18 cellular contexts compared by ENCODE assay signal in the genomic region with DNA sequence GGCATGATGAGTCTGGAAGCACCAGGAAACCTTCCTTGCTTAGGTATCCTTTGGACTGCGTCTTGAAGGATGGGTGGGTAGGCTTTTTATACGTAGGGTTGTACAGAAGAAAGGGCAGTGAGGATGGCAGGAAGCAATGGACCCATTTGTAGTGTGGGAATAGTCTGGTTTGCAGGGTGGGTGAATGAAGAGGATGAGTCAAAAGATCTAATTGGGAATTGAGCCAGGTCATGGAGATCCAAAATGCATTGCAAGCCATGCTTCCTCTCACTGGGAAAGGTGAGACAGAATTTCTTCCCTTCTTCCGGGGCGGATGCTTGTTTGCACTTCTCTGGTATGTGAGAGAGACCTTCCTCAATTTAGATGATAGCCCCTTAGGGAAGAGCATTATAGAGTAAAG. TPM values are rescaled to one million over a fixed set of nuclear protein-coding genes. Genes with fewer than 3 reads are reported as not detected.
A peak's percentile ranks its signal among the peaks of the same experiment; 100 is the strongest.
DNase-seq lines count a peak whose midpoint lies in the region; ATAC-seq and TF ChIP-seq lines count a peak whose summit lies in the region.
"Had no signal": no experiment of that assay in that cellular context is flagged by ENCODE, and none has a peak within 500 bp of the region (broad histone marks: within the 10 kb centered on the region; RNA-seq: fewer than 3 reads in every experiment).

No MANE protein-coding gene starts in this region.

- H3K4me3 ChIP-seq in GM23248 (no peak overlapping the region), esophagus squamous epithelium (no peak overlapping the region), stomach (no peak overlapping the region), mucosa of descending colon (no peak overlapping the region)

- H2AFZ ChIP-seq in GM23248, result no peak overlapping the region

- no peak for TF ChIP-seq CTCF in esophagus squamous epithelium (IDR thresholded peaks at IDR 0.05)
- TF ChIP-seq CTCF in stomach (IDR thresholded peaks at IDR 0.05), result no peak
- no peak for TF ChIP-seq CTCF in mucosa of descending colon (IDR thresholded peaks at IDR 0.05)

- H3K9ac ChIP-seq in GM23248, result no peak overlapping the region

- 97 to 98% methylated on average over 4 of the region's 4 CpGs for WGBS in GM23248 (ENCODE audit: low coverage in 1 of 2, low lambda C conversion rate in 2 of 2, missing lambda C conversion rate in 2 of 2), 2 experiments
- 54 to 66% methylated on average over 4 of the region's 4 CpGs for WGBS in esophagus squamous epithelium, 2 donors
- WGBS in stomach, 5 donors, result 87 to 96% (median 91%) methylated on average over 4 of the region's 4 CpGs

- H3K9me3 ChIP-seq in GM23248 (ENCODE audit: low read depth), result no peaks in the 10 kb centered on the region
- no peaks in the 10 kb centered on the region for H3K9me3 ChIP-seq in esophagus squamous epithelium
- no peaks in the 10 kb centered on the region for H3K9me3 ChIP-seq in stomach
- no peaks in the 10 kb centered on the region for H3K9me3 ChIP-seq in mucosa of descending colon

- H3K9me2 ChIP-seq in GM23248 (ENCODE audit: insufficient read depth), result no peaks in the 10 kb centered on the region

- DNase-seq in GM23248, result peak; percentile 32
- DNase-seq in NCI-H748 (lab: John Stamatoyannopoulos, UW; ENCODE audit: unreplicated experiment), result peak; percentile 68
- no peak for DNase-seq in esophagus squamous epithelium (lab: John Stamatoyannopoulos, UW)
- DNase-seq in stomach, result no peak
- DNase-seq in NCI-H2107 (lab: John Stamatoyannopoulos, UW), result no peak
- DNase-seq in mucosa of descending colon, result no peak
- DNase-seq: activated CD8-positive, alpha-beta T cell treated with anti-CD3 and anti-CD28 coated beads for 36 hours; activated T-cell treated with anti-CD3 and anti-CD28 coated beads, Interleukin-2, amount 50 U/mL, for 1 hour; caudate nucleus; DND-41; NCI-H187; NCI-H446; stimulated activated CD4-positive, alpha-beta T cell treated with anti-CD3 and anti-CD28 coated beads, Interleukin-1b, Interleukin-23, amount 100 ng/mL, for 48 hours had no signal

- H3K27ac ChIP-seq in GM23248 (no peak overlapping the region), esophagus squamous epithelium (peak overlapping the region in 3 of 4 donors; percentile 1 to 41 (median 6)), stomach (peak overlapping the region in 4 of 5 donors; percentile 11 to 62 (median 50))
- H3K27ac ChIP-seq: HL-60 had no signal

- H3K27me3 ChIP-seq in GM23248 (replicated peaks; ENCODE audit: insufficient read depth) (no peaks in the 10 kb centered on the region), esophagus squamous epithelium (no peaks in the 10 kb centered on the region), stomach (no peaks in the 10 kb centered on the region)

- in situ Hi-C loops in GM23248 (cut with MboI), result no loop called here

- no peaks in the 10 kb centered on the region for H4K20me1 ChIP-seq in GM23248 (ENCODE audit: insufficient read depth)

- H3K79me2 ChIP-seq in GM23248 (ENCODE audit: insufficient read depth), result peaks cover 97% of the 10 kb centered on the region

- H3K36me3 ChIP-seq in GM23248 (ENCODE audit: low read depth), result no peaks in the 10 kb centered on the region
- H3K36me3 ChIP-seq in esophagus squamous epithelium, result no peaks in the 10 kb centered on the region
- H3K36me3 ChIP-seq in stomach, result no peaks in the 10 kb centered on the region
- no peaks in the 10 kb centered on the region for H3K36me3 ChIP-seq in mucosa of descending colon (ENCODE audit: low read depth)

- TF ChIP-seq POLR2A in esophagus squamous epithelium (IDR thresholded peaks at IDR 0.05), result no peak
- no peak for TF ChIP-seq POLR2A in stomach (IDR thresholded peaks at IDR 0.05)

- H3K4me1 ChIP-seq in GM23248 (ENCODE audit: insufficient read depth), result peaks cover 6% of the 10 kb centered on the region
- H3K4me1 ChIP-seq in esophagus squamous epithelium, result peaks cover 6 to 44% (median 12%) of the 10 kb centered on the region in 3 donors
- H3K4me1 ChIP-seq in stomach, result peaks cover 20 to 58% (median 34%) of the 10 kb centered on the region in 4 donors
- H3K4me1 ChIP-seq in mucosa of descending colon (ENCODE audit: low read depth), result peaks cover 6% of the 10 kb centered on the region

- peaks cover 8% of the 10 kb centered on the region for H3F3A ChIP-seq in GM23248 (ENCODE audit: insufficient read depth)

- no peak overlapping the region for H3K4me2 ChIP-seq in GM23248 (ENCODE audit: unreplicated experiment)

- TF ChIP-seq EP300 in stomach (IDR thresholded peaks at IDR 0.05), result no peak

- ATAC-seq in GM21390 (IDR thresholded peaks at IDR 0.05; ENCODE audit: unreplicated experiment) (no peak), mucosa of descending colon (no peak)
- ATAC-seq: activated CD4-positive, CD25-positive, alpha-beta regulatory T cell treated with anti-CD3 and anti-CD28 coated beads, Interleukin-2, amount 50 U/mL, for 24 hours; activated CD8-positive, alpha-beta T cell treated with anti-CD3 and anti-CD28 coated beads for 36 hours; SK-N-SH treated with all-trans-retinoic acid at 6 μM for 48 hours; stimulated activated memory B cell treated with anti-CD40 and anti-IgM and Interleukin-4, amounts not matched to agents 10 μg/mL and 1 μg/mL and 100 μg/mL, for 72 hours had no signal

- intact Hi-C loops in esophagus squamous epithelium (cut with DNase I), result no loop called here
- intact Hi-C loops in stomach (cut with DNase I; ENCODE audit: low total_unique reads), result no loop called here
- intact Hi-C loops in mucosa of descending colon (cut with DNase I, micrococcal nuclease), result no loop called here

RNA-seq across cellular contexts. Expression of a gene that starts 10.1 kb away (rescaled TPM):
- 30.5 and 33.8 TPM in 2 replicates for total RNA-seq in GM23248 (2014; rRNA removed; shearing (Covaris generic))
- 11.4 and 12.5 TPM in 2 replicates for polyA plus RNA-seq in GM23248 (2016; fragmentation: Nextera tagmentation; extraction: Ambion mirVana)
- 10 to 100 TPM; 12.4 to 24.0 (median 15.9) TPM for total RNA-seq in esophagus squamous epithelium
- 100 to 1,000 TPM in 2 of 5 donors, 10 to 100 TPM in 3; 19.7 to 147 (median 90.0) TPM for total RNA-seq in stomach
- polyA plus RNA-seq in stomach, result 10 to 100 TPM; 10.7 to 24.9 (median 21.7) TPM
- total RNA-seq in mucosa of descending colon, result 10 to 100 TPM; 40.1 to 76.0 (median 45.9) TPM

Comparison
In these comparisons a context has a peak if more than half of its experiments do, and no peak if none do; other contexts are left out.
1. DNase-seq: peak in GM23248 (single experiment) and NCI-H748 (single experiment); none in esophagus squamous epithelium (single experiment), stomach (single experiment), NCI-H2107 (single experiment) and mucosa of descending colon (0 of 3).